Comparison of ENCODE assay signal across 21 cellular contexts in the genomic region with DNA sequence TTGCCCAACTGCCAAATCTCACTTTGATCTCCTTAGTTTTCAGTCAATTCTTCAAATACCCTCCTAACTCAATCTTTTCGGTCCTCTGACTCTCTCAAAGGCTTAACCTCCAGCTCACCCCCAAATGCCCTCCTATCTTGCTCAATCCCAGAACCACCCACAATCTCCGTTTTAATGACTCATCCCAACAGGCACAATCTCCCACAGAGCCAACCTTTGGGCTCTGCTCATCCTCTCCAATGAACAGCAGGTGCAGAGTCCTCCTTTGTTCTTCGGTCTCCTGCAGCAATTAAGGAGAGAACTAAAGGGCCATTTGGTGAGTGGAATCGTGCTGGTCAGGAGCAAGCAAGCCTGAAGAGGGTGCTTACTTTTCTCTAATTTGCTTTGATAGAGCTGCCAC.
DNase-seq lines count a peak whose midpoint lies in the region; ATAC-seq, FAIRE-seq and TF ChIP-seq lines count a peak whose summit lies in the region.
"Had no signal": no experiment of that assay in that cellular context is flagged by ENCODE, and none has a peak within 500 bp of the region (broad histone marks: within the 10 kb centered on the region; RNA-seq: fewer than 3 reads in every experiment).

No MANE protein-coding gene starts in this region.

- no peak for TF ChIP-seq EP300 in esophagus muscularis mucosa (IDR thresholded peaks at IDR 0.05)

- no peak overlapping the region for H2AFZ ChIP-seq in neural progenitor cell (replicated peaks)

- no peak overlapping the region for H3K9ac ChIP-seq in neural progenitor cell

- H4K20me1 ChIP-seq in neural progenitor cell (ENCODE audit: low read depth), result peaks cover 13% of the 10 kb centered on the region

- no peak for TF ChIP-seq POLR2A in esophagus muscularis mucosa (IDR thresholded peaks at IDR 0.05; ENCODE audit: low read depth)

- peak overlapping the region; percentile 19 for H3K4me3 Mint-ChIP-seq in neural progenitor cell
- no peak overlapping the region for H3K4me3 Mint-ChIP-seq in HFFc6
- H3K4me3 Mint-ChIP-seq: natural killer cell had no signal

- H3K27ac ChIP-seq in neural progenitor cell (peak overlapping the region; percentile 54), esophagus muscularis mucosa (replicated peaks in 1 of 4) (no peak overlapping the region)
- H3K27ac ChIP-seq: cardiac muscle cell, suprapubic skin had no signal

- no peak for FAIRE-seq in bronchial epithelial cell (lab: Jason Lieb, UNC)

- peaks cover 20% of the 10 kb centered on the region for H3K9me3 Mint-ChIP-seq in neural progenitor cell
- H3K9me3 Mint-ChIP-seq in HFFc6, result no peaks in the 10 kb centered on the region

- H3K36me3 Mint-ChIP-seq in neural progenitor cell (peaks cover 2% of the 10 kb centered on the region), HFFc6 (ENCODE audit: low read depth) (no peaks in the 10 kb centered on the region)

- ATAC-seq in GM21723 (IDR thresholded peaks at IDR 0.05; ENCODE audit: unreplicated experiment), result no peak
- ATAC-seq: activated naive CD4-positive, alpha-beta T cell treated with anti-CD3 and anti-CD28 coated beads, Interleukin-2, amount 50 U/mL, for 72 hours; natural killer cell; right cardiac atrium had no signal

- intact Hi-C loops in esophagus muscularis mucosa (cut with DNase I), result no loop called here

- no peak for TF ChIP-seq CTCF in bronchial epithelial cell (IDR thresholded peaks at IDR 0.05; ENCODE audit: insufficient read depth, low read length, severe bottlenecking)
- no peak for TF ChIP-seq CTCF in neural progenitor cell (IDR thresholded peaks at IDR 0.05)
- TF ChIP-seq CTCF in esophagus muscularis mucosa (IDR thresholded peaks at IDR 0.05), result no peak
- no peak for TF ChIP-seq CTCF in HFFc6 (IDR thresholded peaks at IDR 0.05)

- H3K4me2 ChIP-seq in neural progenitor cell, result peak overlapping the region; percentile 49

- H3K4me3 ChIP-seq in bronchial epithelial cell (ENCODE audit: low read depth, low read length) (no peak overlapping the region), neural progenitor cell (no peak overlapping the region), esophagus muscularis mucosa (no peak overlapping the region)
- H3K4me3 ChIP-seq: cardiac muscle cell, MG63, suprapubic skin had no signal

- H3F3A ChIP-seq in neural progenitor cell (ENCODE audit: low read depth), result peaks cover 21% of the 10 kb centered on the region

- peaks cover 15% of the 10 kb centered on the region for H3K4me1 Mint-ChIP-seq in neural progenitor cell
- H3K4me1 Mint-ChIP-seq in HFFc6 (ENCODE audit: low read depth), result no peaks in the 10 kb centered on the region
- H3K4me1 Mint-ChIP-seq: natural killer cell had no signal

- WGBS in esophagus muscularis mucosa, result 80% methylated on average over 4 of the region's 4 CpGs

- peak overlapping the region; percentile 30 for H3K27ac Mint-ChIP-seq in neural progenitor cell
- no peak overlapping the region for H3K27ac Mint-ChIP-seq in HFFc6
- H3K27ac Mint-ChIP-seq: activated naive CD4-positive, alpha-beta T cell treated with anti-CD3 and anti-CD28 coated beads, Interleukin-2, amount 50 U/mL, for 72 hours; natural killer cell had no signal

- DNase-seq in ELF-1 (ENCODE audit: low read depth, low spot score) (peak; percentile 23), NCI-H1417 treated with DMSO at 0.1 percent for 48 hours (lab: John Stamatoyannopoulos, UW) (peak; percentile 47), bronchial epithelial cell (ENCODE audit: low read depth) (peak; percentile 19), neural progenitor cell (ENCODE audit: low spot score) (peak; percentile 86), DMS79 (lab: John Stamatoyannopoulos, UW) (no peak), esophagus muscularis mucosa (ENCODE audit: extremely low spot score) (no peak), HFFc6 (no peak)
- DNase-seq: activated CD4-positive, alpha-beta T cell treated with anti-CD3 and anti-CD28 coated beads for 4 hours; activated CD8-positive, alpha-beta memory T cell treated with anti-CD3 and anti-CD28 coated beads, Interleukin-2, amount 50 U/mL, for 48 hours; effector CD8-positive, alpha-beta T cell; MG63; natural killer cell; NCI-H2107; right cardiac atrium; Right ventricle myocardium superior; stimulated activated CD4-positive, alpha-beta T cell treated with anti-CD3 and anti-CD28 coated beads, Interleukin-1b, Interleukin-23, amount 100 ng/mL, for 48 hours; T-helper 2 cell had no signal

- H3K27me3 Mint-ChIP-seq in neural progenitor cell (ENCODE audit: insufficient read depth, low read depth), result peaks cover 2% of the 10 kb centered on the region
- H3K27me3 Mint-ChIP-seq in HFFc6 (ENCODE audit: insufficient read depth), result peaks cover 3% of the 10 kb centered on the region; the same call in 1 of the 2 replicates

- H3K4me1 ChIP-seq in neural progenitor cell, result peaks cover 13% of the 10 kb centered on the region
- H3K4me1 ChIP-seq in esophagus muscularis mucosa, result no peaks in the 10 kb centered on the region
- H3K4me1 ChIP-seq: suprapubic skin had no signal

- H3K27me3 ChIP-seq in bronchial epithelial cell (ENCODE audit: control insufficient read depth, insufficient read depth, low read length), result no peaks in the 10 kb centered on the region
- H3K27me3 ChIP-seq in neural progenitor cell, result peaks cover 26% of the 10 kb centered on the region
- no peaks in the 10 kb centered on the region for H3K27me3 ChIP-seq in esophagus muscularis mucosa
- H3K27me3 ChIP-seq: cardiac muscle cell, suprapubic skin had no signal

- H3K79me2 ChIP-seq in neural progenitor cell (ENCODE audit: low read depth), result no peaks in the 10 kb centered on the region

- H3K9me3 ChIP-seq in neural progenitor cell (ENCODE audit: low read depth) (no peaks in the 10 kb centered on the region), esophagus muscularis mucosa (no peaks in the 10 kb centered on the region)
- H3K9me3 ChIP-seq: MG63, suprapubic skin had no signal

- no peaks in the 10 kb centered on the region for H3K36me3 ChIP-seq in bronchial epithelial cell (ENCODE audit: control insufficient read depth, insufficient read depth, low read length)
- H3K36me3 ChIP-seq in neural progenitor cell, result no peaks in the 10 kb centered on the region
- H3K36me3 ChIP-seq in esophagus muscularis mucosa, result no peaks in the 10 kb centered on the region
- H3K36me3 ChIP-seq: cardiac muscle cell, MG63, suprapubic skin had no signal

Comparison
In these comparisons a context has a peak if more than half of its experiments do, and no peak if none do; other contexts are left out.
1. DNase-seq: peak in ELF-1 (single experiment), NCI-H1417 treated with DMSO at 0.1 percent for 48 hours (single experiment), bronchial epithelial cell (single experiment) and neural progenitor cell (single experiment); none in DMS79 (single experiment), esophagus muscularis mucosa (single experiment) and HFFc6 (single experiment).